ENCODE assay signal across 13 cellular contexts in the genomic region with DNA sequence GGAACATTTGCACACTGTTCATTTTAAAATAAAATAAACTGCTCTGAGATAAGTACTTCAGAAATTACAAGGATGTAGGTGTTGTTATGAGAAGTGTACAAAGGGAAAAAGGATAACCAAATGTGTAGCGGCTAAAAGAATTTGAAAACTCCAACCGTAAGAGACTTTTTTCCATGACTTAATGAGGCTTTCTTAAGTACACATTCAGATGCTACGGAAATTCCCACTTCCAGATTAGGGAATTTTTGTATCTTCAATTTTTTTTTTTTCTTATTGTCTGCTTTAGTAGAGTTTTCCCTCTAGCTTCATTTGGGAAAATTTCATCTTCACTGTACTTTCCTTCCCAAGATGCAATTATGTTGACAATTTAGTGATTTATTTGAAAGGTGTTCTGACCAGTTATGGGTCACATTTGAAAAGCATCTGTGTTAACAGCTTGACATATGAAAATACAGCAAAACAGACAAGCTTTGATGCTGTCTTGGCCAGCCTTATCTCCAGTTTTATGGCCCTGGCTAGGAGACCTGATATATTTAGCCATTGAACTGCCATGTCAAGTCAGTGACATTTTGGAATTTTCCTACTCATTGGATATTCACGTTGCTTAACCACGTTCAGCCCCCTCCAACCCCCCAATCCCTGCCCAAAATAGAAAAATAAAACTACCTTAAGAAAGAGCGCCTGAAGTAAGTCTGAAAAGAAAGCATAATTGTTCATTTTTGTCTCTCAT.
DNase-seq lines count a peak whose midpoint lies in the region; ATAC-seq and TF ChIP-seq lines count a peak whose summit lies in the region.
"Had no signal": no experiment of that assay in that cellular context is flagged by ENCODE, and none has a peak within 500 bp of the region (broad histone marks: within the 10 kb centered on the region; RNA-seq: fewer than 3 reads in every experiment).

No MANE protein-coding gene starts in this region.

- DNase-seq in A172 (ENCODE audit: low spot score), result peak; percentile 80
- peak; percentile 19 for DNase-seq in NCI-H2227 treated with DMSO at 0.1 percent for 48 hours (lab: John Stamatoyannopoulos, UW)
- DNase-seq in dermis blood vessel endothelial cell, result peak; percentile 74
- no peak for DNase-seq in osteocyte (ENCODE audit: extremely low spot score, unreplicated experiment)
- no peak for DNase-seq in mucosa of gallbladder (ENCODE audit: low spot score)
- no peak for DNase-seq in central memory CD4-positive, alpha-beta T cell
- DNase-seq: activated CD8-positive, alpha-beta T cell treated with anti-CD3 and anti-CD28 coated beads for 36 hours; activated effector memory CD4-positive, alpha-beta T cell treated with anti-CD3 and anti-CD28 coated beads, Interleukin-2, amount 50 U/mL, for 16 hours; naive thymus-derived CD8-positive, alpha-beta T cell; NCI-H510A treated with DMSO at 0.1 percent for 48 hours; testis had no signal

- H3K27ac Mint-ChIP-seq in osteocyte (ENCODE audit: unreplicated experiment), result peak overlapping the region; percentile 97
- H3K27ac Mint-ChIP-seq: activated CD8-positive, alpha-beta T cell treated with anti-CD3 and anti-CD28 coated beads for 36 hours; naive thymus-derived CD8-positive, alpha-beta T cell had no signal

- no peak for ATAC-seq in HG03280 (IDR thresholded peaks at IDR 0.05; ENCODE audit: unreplicated experiment)
- ATAC-seq in GM19397 (IDR thresholded peaks at IDR 0.05; ENCODE audit: unreplicated experiment), result no peak
- ATAC-seq: activated CD8-positive, alpha-beta T cell treated with anti-CD3 and anti-CD28 coated beads for 36 hours; naive thymus-derived CD8-positive, alpha-beta T cell had no signal

- peaks cover 77% of the 10 kb centered on the region for H3K4me1 Mint-ChIP-seq in osteocyte (ENCODE audit: unreplicated experiment)
- H3K4me1 Mint-ChIP-seq: naive thymus-derived CD8-positive, alpha-beta T cell had no signal

- H3K4me3 Mint-ChIP-seq in osteocyte (ENCODE audit: unreplicated experiment), result peak overlapping the region; percentile 15
- H3K4me3 Mint-ChIP-seq: activated CD8-positive, alpha-beta T cell treated with anti-CD3 and anti-CD28 coated beads for 36 hours; naive thymus-derived CD8-positive, alpha-beta T cell had no signal

- no peak for TF ChIP-seq CTCF in osteocyte (IDR thresholded peaks at IDR 0.05)

- no peaks in the 10 kb centered on the region for H3K27me3 Mint-ChIP-seq in osteocyte (ENCODE audit: unreplicated experiment)

- no peaks in the 10 kb centered on the region for H3K9me3 Mint-ChIP-seq in osteocyte (ENCODE audit: unreplicated experiment)
- H3K9me3 Mint-ChIP-seq: activated CD8-positive, alpha-beta T cell treated with anti-CD3 and anti-CD28 coated beads for 36 hours; naive thymus-derived CD8-positive, alpha-beta T cell had no signal

- peaks cover 17% of the 10 kb centered on the region for H3K36me3 Mint-ChIP-seq in osteocyte (ENCODE audit: unreplicated experiment)
- H3K36me3 Mint-ChIP-seq: naive thymus-derived CD8-positive, alpha-beta T cell had no signal

Comparison
In these comparisons a context has a peak if more than half of its experiments do, and no peak if none do; other contexts are left out.
1. DNase-seq: peak in A172 (single experiment), NCI-H2227 treated with DMSO at 0.1 percent for 48 hours (single experiment) and dermis blood vessel endothelial cell (single experiment); none in osteocyte (single experiment), mucosa of gallbladder (single experiment) and central memory CD4-positive, alpha-beta T cell (single experiment).